ENCODE assay signal across 10 cellular contexts in the genomic region with DNA sequence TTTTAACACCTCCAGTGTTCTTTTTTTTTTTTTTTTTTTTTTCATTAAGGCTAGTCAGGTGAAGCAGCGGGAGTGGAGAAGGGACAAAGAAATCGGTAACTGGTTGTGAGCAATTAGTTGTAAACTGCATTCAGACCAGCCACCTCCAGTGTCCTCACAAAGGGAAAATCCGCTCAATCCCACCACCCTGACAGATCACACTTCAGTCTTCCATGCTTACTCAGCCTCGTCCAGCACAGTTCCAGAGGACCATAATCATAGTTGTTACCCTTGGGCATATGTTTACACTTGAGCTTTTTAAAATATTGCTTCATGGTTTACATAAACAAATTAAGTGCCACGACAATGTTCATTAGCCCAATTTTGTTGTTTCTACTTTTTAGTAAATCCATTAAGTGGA. TPM values are rescaled to one million over a fixed set of nuclear protein-coding genes. Genes with fewer than 3 reads are reported as not detected.
A peak's percentile ranks its signal among the peaks of the same experiment; 100 is the strongest.
DNase-seq lines count a peak whose midpoint lies in the region; ATAC-seq and TF ChIP-seq lines count a peak whose summit lies in the region.
"Had no signal": no experiment of that assay in that cellular context is flagged by ENCODE, and none has a peak within 500 bp of the region (broad histone marks: within the 10 kb centered on the region; RNA-seq: fewer than 3 reads in every experiment).

No MANE protein-coding gene starts in this region.

- no peaks in the 10 kb centered on the region for H3K9me3 ChIP-seq in Panc1 (ENCODE audit: control insufficient read depth, insufficient read depth, low read depth, low read length)
- H3K9me3 ChIP-seq in mucosa of rectum (ENCODE audit: control insufficient read depth in 2 of 2, low read length in 2 of 2), result no peaks in the 10 kb centered on the region
- H3K9me3 ChIP-seq in thymus (ENCODE audit: control insufficient read depth), result no peaks in the 10 kb centered on the region

- DNase-seq in Panc1 (ENCODE audit: low read depth, low spot score), result no peak
- no peak for DNase-seq in coronary artery (ENCODE audit: low spot score)
- no peak for DNase-seq in NCI-H526 treated with DMSO at 0.1 percent for 48 hours (lab: John Stamatoyannopoulos, UW)
- DNase-seq in activated T-cell treated with anti-CD3 and anti-CD28 coated beads, Interleukin-2, amount 50 U/mL, for 4 hours, result no peak
- no peak for DNase-seq in omental fat pad (ENCODE audit: low spot score)
- DNase-seq: NCI-H187 had no signal

- H3K27me3 ChIP-seq in Panc1 (ENCODE audit: control insufficient read depth, insufficient read depth, low read length) (no peaks in the 10 kb centered on the region), mucosa of rectum (ENCODE audit: control insufficient read depth in 2 of 2, insufficient read depth in 2 of 2, low read length in 2 of 2) (no peaks in the 10 kb centered on the region), thymus (ENCODE audit: control insufficient read depth, insufficient read depth) (no peaks in the 10 kb centered on the region)

- H3K9me3 Mint-ChIP-seq in activated T-cell treated with anti-CD3 and anti-CD28 coated beads, Interleukin-2, amount 50 U/mL, for 4 hours, result no peaks in the 10 kb centered on the region

- H3K4me3 Mint-ChIP-seq in activated T-cell treated with anti-CD3 and anti-CD28 coated beads, Interleukin-2, amount 50 U/mL, for 4 hours, result no peak overlapping the region

- H3K4me3 ChIP-seq in Panc1 (ENCODE audit: low read depth in 2 of 2, low read length in 2 of 2) (peak overlapping the region in 1 of 2 experiments; percentile 39; a peak in 2 of 4 replicates), coronary artery (no peak overlapping the region), mucosa of rectum (ENCODE audit: low read length in 2 of 2) (peak overlapping the region; percentile 38 to 65), thymus (ENCODE audit: low read length) (no peak overlapping the region)

- intact Hi-C loops in Panc1 (cut with micrococcal nuclease; ENCODE audit: unreplicated experiment), result no loop called here

- TF ChIP-seq CTCF in Panc1 (IDR thresholded peaks at IDR 0.05), result no peak
- TF ChIP-seq CTCF in coronary artery (IDR thresholded peaks at IDR 0.05), result no peak
- TF ChIP-seq CTCF in omental fat pad (IDR thresholded peaks at IDR 0.05), result no peak

- H3K9ac ChIP-seq in mucosa of rectum (ENCODE audit: low read depth in 1 of 2, low read length in 2 of 2), result peak overlapping the region; percentile 38 to 62
- H3K9ac ChIP-seq: parathyroid adenoma had no signal

- H3K27ac ChIP-seq in Panc1 (ENCODE audit: low read length), result peak overlapping the region; percentile 79
- peak overlapping the region; percentile 10 to 87 for H3K27ac ChIP-seq in coronary artery
- H3K27ac ChIP-seq in mucosa of rectum (ENCODE audit: low read depth in 2 of 2, low read length in 2 of 2), result peak overlapping the region; percentile 86 to 88
- H3K27ac ChIP-seq in thymus (ENCODE audit: low read depth), result peak overlapping the region; percentile 64
- H3K27ac ChIP-seq: parathyroid adenoma had no signal

- peaks cover 26% of the 10 kb centered on the region for H3K4me1 Mint-ChIP-seq in activated T-cell treated with anti-CD3 and anti-CD28 coated beads, Interleukin-2, amount 50 U/mL, for 4 hours (ENCODE audit: low read depth)

- POLR2A ChIA-PET in Panc1 (lab: Charles Lee), result no interaction called here

- H3K36me3 ChIP-seq in Panc1 (ENCODE audit: control insufficient read depth, insufficient read depth, low read length) (peaks cover 12% of the 10 kb centered on the region; the same call in 1 of the 2 replicates), mucosa of rectum (ENCODE audit: control insufficient read depth in 2 of 2, insufficient read depth in 2 of 2, low read length in 2 of 2) (peaks cover 31 to 45% of the 10 kb centered on the region in 2 donors), thymus (ENCODE audit: control insufficient read depth, insufficient read depth) (peaks cover 53% of the 10 kb centered on the region)

- peaks cover 23% of the 10 kb centered on the region for H3K36me3 Mint-ChIP-seq in activated T-cell treated with anti-CD3 and anti-CD28 coated beads, Interleukin-2, amount 50 U/mL, for 4 hours (ENCODE audit: insufficient read depth)

- in situ Hi-C loops in Panc1 (cut with HindIII; ENCODE audit: low pct_unique_long_range_greater_than_20kb, low sequenced_read_pairs), result no loop called here

- ATAC-seq in Panc1, result no peak
- ATAC-seq in activated T-cell treated with anti-CD3 and anti-CD28 coated beads, Interleukin-2, amount 50 U/mL, for 4 hours, result no peak
- ATAC-seq in omental fat pad (ENCODE audit: low FRiP score), result no peak
- ATAC-seq in HG02938 (IDR thresholded peaks at IDR 0.05; ENCODE audit: unreplicated experiment), result no peak

- WGBS in thymus, result 97% methylated on average over 5 of the region's 5 CpGs

- peaks cover 49% of the 10 kb centered on the region for H3K4me1 ChIP-seq in Panc1 (ENCODE audit: control insufficient read depth, insufficient read depth, low read length)
- H3K4me1 ChIP-seq in mucosa of rectum (ENCODE audit: control insufficient read depth in 2 of 2, insufficient read depth in 2 of 2, low read length in 2 of 2), result peaks cover 34 to 41% of the 10 kb centered on the region in 2 donors
- H3K4me1 ChIP-seq in thymus (ENCODE audit: control insufficient read depth, insufficient read depth, low read length), result peaks cover 3% of the 10 kb centered on the region

- H3K27me3 Mint-ChIP-seq in activated T-cell treated with anti-CD3 and anti-CD28 coated beads, Interleukin-2, amount 50 U/mL, for 4 hours (ENCODE audit: low read depth), result no peaks in the 10 kb centered on the region

- no TSS peak for BruUV-seq in Panc1 (replicated peaks; lab: Mats Ljungman, UMichigan)

- CTCF ChIA-PET in Panc1 (lab: Charles Lee), result interaction anchor here (0.7 to 1.3 kb wide), 2 partner anchors 177 to 181 kb away, joined by 3 to 4 read pairs; no protein-coding TSS in a partner anchor

RNA-seq across cellular contexts. Expression of gene DYNLRB1, which starts 10.2 kb away (rescaled TPM):
- total RNA-seq in Panc1 (2021; ENCODE audit: unreplicated experiment) (155 TPM), omental fat pad (100 to 1,000 TPM in 2 of 4 donors, 10 to 100 TPM in 2; 83.0 to 121 (median 108) TPM)
- 458 TPM for polyA plus RNA-seq in Panc1 (2012; ENCODE audit: insufficient read length)
- polyA plus RNA-seq in thymus, result 226 TPM
- total RNA-seq in activated T-cell treated with anti-CD3 and anti-CD28 coated beads, Interleukin-2, amount 50 U/mL, for 4 hours, result 100 to 1,000 TPM; 103 to 116 (median 112) TPM

RNA-seq across cellular contexts. Expression of gene MAP1LC3A, which starts 32.1 kb away (rescaled TPM):
- total RNA-seq in Panc1 (2021; ENCODE audit: unreplicated experiment) (25.1 TPM), omental fat pad (10 to 100 TPM; 50.1 to 76.1 (median 55.9) TPM)
- polyA plus RNA-seq in Panc1 (2012; ENCODE audit: insufficient read length), result 72.4 TPM
- polyA plus RNA-seq in thymus, result 37.5 TPM
- 1 to 10 TPM in 2 of 3 donors, under 1 TPM in 1; 0.55 to 1.3 (median 1.2) TPM for total RNA-seq in activated T-cell treated with anti-CD3 and anti-CD28 coated beads, Interleukin-2, amount 50 U/mL, for 4 hours

Comparison
In these comparisons a context has a peak if more than half of its experiments do, and no peak if none do; other contexts are left out.
1. H3K4me3 ChIP-seq: peak in mucosa of rectum (2 of 2); none in coronary artery (single experiment) and thymus (single experiment).
2. RNA of gene MAP1LC3A, which starts 32.1 kb away (total RNA-seq): 50.1 to 76.1 TPM in omental fat pad and 25.1 TPM in Panc1 (single experiment); 0.55 to 1.3 TPM in activated T-cell treated with anti-CD3 and anti-CD28 coated beads, Interleukin-2, amount 50 U/mL, for 4 hours; every median in the first group is over 10 times any median in the second.
3. Peak in every context shown above with its lines, with median percentiles within 50 percentile points of each other: H3K27ac ChIP-seq.